ENCODE assay signal across 11 cellular contexts in the genomic region with DNA sequence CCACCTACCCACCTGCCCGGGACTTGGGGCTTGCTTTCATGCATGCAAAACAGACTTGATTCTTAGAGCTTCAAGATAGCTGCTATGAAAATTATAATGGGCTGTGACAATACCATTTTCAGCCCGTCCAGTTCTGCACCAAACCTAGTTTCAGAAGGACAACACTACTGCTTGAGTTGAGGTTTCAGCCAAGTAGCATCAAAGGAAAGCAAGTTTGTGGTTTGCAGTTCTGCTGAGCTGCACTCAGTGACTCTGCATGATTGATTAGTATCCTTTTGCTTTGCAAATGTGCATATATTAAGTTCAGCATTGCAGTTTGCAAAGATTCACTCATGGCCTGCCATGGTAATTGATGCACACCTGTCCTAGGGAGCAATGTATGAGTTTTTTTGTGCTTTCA.
A peak's percentile ranks its signal among the peaks of the same experiment; 100 is the strongest.
DNase-seq lines count a peak whose midpoint lies in the region; ATAC-seq, FAIRE-seq and TF ChIP-seq lines count a peak whose summit lies in the region.
"Had no signal": no experiment of that assay in that cellular context is flagged by ENCODE, and none has a peak within 500 bp of the region (broad histone marks: within the 10 kb centered on the region; RNA-seq: fewer than 3 reads in every experiment).

No MANE protein-coding gene starts in this region.

- H3K9me3 Mint-ChIP-seq in GM23338, result no peaks in the 10 kb centered on the region

- H3K27ac ChIP-seq in endothelial cell of umbilical vein (ENCODE audit: insufficient read depth, low read depth, low read length), result no peak overlapping the region
- H3K27ac ChIP-seq in GM23338 (ENCODE audit: low read depth), result no peak overlapping the region
- no peak overlapping the region for H3K27ac ChIP-seq in PC-9
- H3K27ac ChIP-seq: suprapubic skin had no signal

- intact Hi-C loops in endothelial cell of umbilical vein (cut with micrococcal nuclease) (no loop called here), PC-9 (cut with micrococcal nuclease; ENCODE audit: unreplicated experiment) (no loop called here)

- DNase-seq in endothelial cell of umbilical vein (ENCODE audit: low read depth, low spot score), result no peak
- no peak for DNase-seq in GM23338 (ENCODE audit: low spot score)
- no peak for DNase-seq in PC-9
- DNase-seq in NCI-H187 (lab: John Stamatoyannopoulos, UW), result no peak
- DNase-seq in G401 (ENCODE audit: low spot score), result no peak
- DNase-seq: H7 had no signal

- no peaks in the 10 kb centered on the region for H4K20me1 ChIP-seq in endothelial cell of umbilical vein (replicated peaks; ENCODE audit: control insufficient read depth, extremely low read depth, insufficient read depth, low read length)
- H4K20me1 ChIP-seq in GM23338 (replicated peaks; ENCODE audit: insufficient read depth), result 0 out of 2 replicates have a peak, but pooled peaks cover 5% of the 10 kb centered on the region
- no peaks in the 10 kb centered on the region for H4K20me1 ChIP-seq in PC-9 (ENCODE audit: insufficient read depth)

- no peak overlapping the region for H3K4me3 Mint-ChIP-seq in GM23338

- CTCF ChIA-PET in endothelial cell of umbilical vein (lab: Charles Lee), result no interaction called here
- CTCF ChIA-PET in PC-9 (lab: Charles Lee), result no interaction called here

- TF ChIP-seq POLR2A in endothelial cell of umbilical vein (IDR thresholded peaks at IDR 0.05; ENCODE audit: low read depth, low read length), result no peak

- dilution Hi-C loops in endothelial cell of umbilical vein (cut with MboI; ENCODE audit: extremely low pct_ligation_motif_present, low sequenced_read_pairs), result no loop called here

- peak; percentile 91 for ATAC-seq in GM18907 (IDR thresholded peaks at IDR 0.05; ENCODE audit: unreplicated experiment)
- peak; percentile 86 for ATAC-seq in GM21723 (IDR thresholded peaks at IDR 0.05; ENCODE audit: unreplicated experiment)
- ATAC-seq in HG03196 (IDR thresholded peaks at IDR 0.05; ENCODE audit: unreplicated experiment), result peak; percentile 96
- no peak for ATAC-seq in GM23338
- ATAC-seq: Panc1 had no signal

- H3K27me3 ChIP-seq in endothelial cell of umbilical vein (ENCODE audit: control insufficient read depth in 2 of 2, insufficient read depth in 2 of 2, low read length in 2 of 2) (no peaks in the 10 kb centered on the region), GM23338 (ENCODE audit: insufficient read depth) (no peaks in the 10 kb centered on the region), PC-9 (ENCODE audit: insufficient read depth, low read depth) (no peaks in the 10 kb centered on the region)
- H3K27me3 ChIP-seq: suprapubic skin had no signal

- H3K4me3 ChIP-seq in endothelial cell of umbilical vein (replicated peaks in 1 of 3; ENCODE audit: insufficient read depth in 1 of 3, low read depth in 1 of 3, low read length in 3 of 3) (no peak overlapping the region), GM23338 (no peak overlapping the region), PC-9 (no peak overlapping the region)
- H3K4me3 ChIP-seq: suprapubic skin had no signal

- no peaks in the 10 kb centered on the region for H3K79me2 ChIP-seq in endothelial cell of umbilical vein (ENCODE audit: control insufficient read depth, insufficient read depth, low read length)
- H3K79me2 ChIP-seq in GM23338 (replicated peaks; ENCODE audit: insufficient read depth), result peaks cover 99% of the 10 kb centered on the region
- H3K79me2 ChIP-seq in PC-9 (ENCODE audit: low read depth), result no peaks in the 10 kb centered on the region

- BruUV-seq in endothelial cell of umbilical vein (replicated peaks; lab: Mats Ljungman, UMichigan), result no TSS peak
- BruUV-seq in PC-9 (replicated peaks; lab: Mats Ljungman, UMichigan), result no TSS peak

- POLR2A ChIA-PET in endothelial cell of umbilical vein (lab: Charles Lee) (no interaction called here), PC-9 (lab: Charles Lee; ENCODE audit: unreplicated experiment) (no interaction called here)

- TF ChIP-seq CTCF in endothelial cell of umbilical vein (IDR thresholded peaks at IDR 0.05; ENCODE audit: extremely low read depth in 1 of 2, insufficient read depth in 1 of 2, low read depth in 1 of 2, low read length in 2 of 2) (no peak), GM23338 (conservative IDR thresholded peaks at IDR 0.05; ENCODE audit: low read depth in 2 of 2) (no peak), PC-9 (conservative IDR thresholded peaks at IDR 0.05) (no peak)

- no peaks in the 10 kb centered on the region for H3K9me1 ChIP-seq in endothelial cell of umbilical vein (replicated peaks; ENCODE audit: control insufficient read depth, extremely low read depth, insufficient read depth, low read length)

- H3K27me3 Mint-ChIP-seq in GM23338 (ENCODE audit: insufficient read depth, low read depth, poor library complexity), result peaks cover 2% of the 10 kb centered on the region

- peaks cover 8% of the 10 kb centered on the region; the same call in 2 of the 3 replicates for H3K4me1 Mint-ChIP-seq in GM23338

- no peak overlapping the region for H3K9ac ChIP-seq in endothelial cell of umbilical vein (replicated peaks; ENCODE audit: extremely low read depth, insufficient read depth, low read length)

- H3K4me2 ChIP-seq in endothelial cell of umbilical vein (ENCODE audit: insufficient read depth, low read length) (no peak overlapping the region), GM23338 (no peak overlapping the region), PC-9 (no peak overlapping the region)

- H3F3A ChIP-seq in GM23338 (replicated peaks; ENCODE audit: low read depth) (no peaks in the 10 kb centered on the region), PC-9 (ENCODE audit: insufficient read depth, low read depth) (no peaks in the 10 kb centered on the region)

- peak; percentile 67 for FAIRE-seq in endothelial cell of umbilical vein (lab: Jason Lieb, UNC)

- in situ Hi-C loops in G401 (cut with HindIII; ENCODE audit: low sequenced_read_pairs), result no loop called here

- H3K36me3 Mint-ChIP-seq in GM23338 (ENCODE audit: low read depth), result peaks cover 18% of the 10 kb centered on the region; the same call in 2 of the 3 replicates

- H3K36me3 ChIP-seq in endothelial cell of umbilical vein (ENCODE audit: control insufficient read depth in 2 of 2, extremely low read depth in 1 of 2, insufficient read depth in 2 of 2, low read length in 2 of 2) (no peaks in the 10 kb centered on the region), GM23338 (ENCODE audit: insufficient read depth) (no peaks in the 10 kb centered on the region), PC-9 (ENCODE audit: low read depth) (no peaks in the 10 kb centered on the region)
- H3K36me3 ChIP-seq: suprapubic skin had no signal

- H2AFZ ChIP-seq in endothelial cell of umbilical vein (ENCODE audit: low read depth, low read length), result no peak overlapping the region
- no peak overlapping the region for H2AFZ ChIP-seq in GM23338
- H2AFZ ChIP-seq in PC-9, result no peak overlapping the region

- H3K9me2 ChIP-seq in GM23338 (ENCODE audit: insufficient read depth) (no peaks in the 10 kb centered on the region), PC-9 (ENCODE audit: insufficient read depth) (no peaks in the 10 kb centered on the region)

- H3K27ac Mint-ChIP-seq in GM23338, result no peak overlapping the region

- H3K4me1 ChIP-seq in endothelial cell of umbilical vein (ENCODE audit: control insufficient read depth, extremely low read depth, insufficient read depth, low read length) (no peaks in the 10 kb centered on the region), GM23338 (ENCODE audit: insufficient read depth) (no peaks in the 10 kb centered on the region), PC-9 (replicated peaks; ENCODE audit: insufficient read depth) (no peaks in the 10 kb centered on the region)
- H3K4me1 ChIP-seq: suprapubic skin had no signal

- H3K9me3 ChIP-seq in endothelial cell of umbilical vein (replicated peaks; ENCODE audit: control insufficient read depth, insufficient read depth, low read length) (no peaks in the 10 kb centered on the region), PC-9 (ENCODE audit: insufficient read depth, low read depth) (no peaks in the 10 kb centered on the region)
- H3K9me3 ChIP-seq: suprapubic skin had no signal

TF ChIP-seq in endothelial cell of umbilical vein, 7 proteins besides CTCF, POLR2A, EP300 and RAD21:
- no peak for TF ChIP-seq POLR2AphosphoS5 (IDR thresholded peaks at IDR 0.05; ENCODE audit: insufficient read depth, low read depth, low read length)
- TF ChIP-seq GATA2 (IDR thresholded peaks at IDR 0.05; ENCODE audit: insufficient read depth, insufficient read length, low read depth, low read length), result no peak
- TF ChIP-seq, protein P1, sequence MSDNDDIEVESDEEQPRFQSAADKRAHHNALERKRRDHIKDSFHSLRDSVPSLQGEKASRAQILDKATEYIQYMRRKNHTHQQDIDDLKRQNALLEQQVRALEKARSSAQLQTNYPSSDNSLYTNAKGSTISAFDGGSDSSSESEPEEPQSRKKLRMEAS (IDR thresholded peaks at IDR 0.05; ENCODE audit: insufficient read depth, insufficient read length), result no peak
- TF ChIP-seq JUN (IDR thresholded peaks at IDR 0.05; ENCODE audit: borderline replicate concordance, insufficient read depth, insufficient read length, low read depth), result no peak
- TF ChIP-seq EZH2 (IDR thresholded peaks at IDR 0.05; ENCODE audit: borderline replicate concordance, low read depth, low read length, severe bottlenecking), result no peak
- no peak for TF ChIP-seq MYC (IDR thresholded peaks at IDR 0.05; ENCODE audit: low read depth, low read length)
- TF ChIP-seq FOS (IDR thresholded peaks at IDR 0.05; ENCODE audit: borderline replicate concordance, insufficient read depth, low read length), result no peak
